8 cellular contexts compared by ENCODE assay signal in genomic region chr1:85330711-85331290, GRCh38. TPM values are rescaled to one million over a fixed set of nuclear protein-coding genes. Genes with fewer than 3 reads are reported as not detected.
A peak's percentile ranks its signal among the peaks of the same experiment; 100 is the strongest.
DNase-seq lines count a peak whose midpoint lies in the region; ATAC-seq and TF ChIP-seq lines count a peak whose summit lies in the region.

No MANE protein-coding gene starts in this region.

- intact Hi-C loops in activated CD8-positive, alpha-beta T cell treated with anti-CD3 and anti-CD28 coated beads for 36 hours (cut with micrococcal nuclease): no loop called here
- intact Hi-C loops in OCI-LY7 (cut with micrococcal nuclease; ENCODE audit: unreplicated experiment): no loop called here

- H3K4me1 ChIP-seq in lung (ENCODE audit: control insufficient read depth in 2 of 2, insufficient read depth in 2 of 2, low read length in 2 of 2) (peaks cover 6 to 25% of the 10 kb centered on the region in 2 donors), OCI-LY7 (ENCODE audit: insufficient read depth, low read length, poor library complexity, severe bottlenecking) (no peaks in the 10 kb centered on the region)

- H3K9me3 ChIP-seq in lung (ENCODE audit: control insufficient read depth in 2 of 2, insufficient read depth in 1 of 2, low read length in 1 of 2): peaks cover 0 to 4% of the 10 kb centered on the region in 2 donors
- H3K9me3 ChIP-seq in OCI-LY7 (ENCODE audit: low read length): no peaks in the 10 kb centered on the region

- no peak for TF ChIP-seq CTCF in lung (IDR thresholded peaks at IDR 0.05; ENCODE audit: control extremely low read depth, extremely low read depth)
- no peak for TF ChIP-seq CTCF in activated CD8-positive, alpha-beta T cell treated with anti-CD3 and anti-CD28 coated beads for 36 hours (IDR thresholded peaks at IDR 0.05)
- TF ChIP-seq CTCF in OCI-LY7 (conservative IDR thresholded peaks at IDR 0.05; ENCODE audit: low read length): no peak

- peak; percentile 87 for DNase-seq in AG08395 (ENCODE audit: low spot score)
- peak; percentile 65 for DNase-seq in lung (ENCODE audit: low spot score)
- DNase-seq in activated CD8-positive, alpha-beta T cell treated with anti-CD3 and anti-CD28 coated beads for 36 hours: no peak
- no peak for DNase-seq in stimulated activated CD4-positive, alpha-beta T cell treated with anti-CD3 and anti-CD28 coated beads, Interleukin-4, amount 100 ng/mL, for 24 hours
- DNase-seq in OCI-LY7 (ENCODE audit: low spot score): no peak
- no peak for DNase-seq in NCI-H524 treated with DMSO at 0.1 percent for 48 hours (lab: John Stamatoyannopoulos, UW)

- H3K9me2 ChIP-seq in OCI-LY7 (ENCODE audit: insufficient read depth, low read length): no peaks in the 10 kb centered on the region

- H3K4me3 ChIP-seq in lung (no peak overlapping the region), OCI-LY7 (ENCODE audit: low read depth, low read length, poor library complexity, severe bottlenecking) (no peak overlapping the region)

- ATAC-seq in HG02678 (IDR thresholded peaks at IDR 0.05; ENCODE audit: unreplicated experiment): peak; percentile 64
- ATAC-seq in lung (ENCODE audit: insufficient read depth, low FRiP score): peak; percentile 51
- no peak for ATAC-seq in activated CD8-positive, alpha-beta T cell treated with anti-CD3 and anti-CD28 coated beads for 36 hours

- WGBS in lung, 2 donors: 48 to 67% methylated on average over 6 of the region's 6 CpGs

- H4K20me1 ChIP-seq in OCI-LY7 (ENCODE audit: insufficient read depth, low read length): no peaks in the 10 kb centered on the region

- H3K27ac Mint-ChIP-seq in activated CD8-positive, alpha-beta T cell treated with anti-CD3 and anti-CD28 coated beads for 36 hours: no peak overlapping the region

- no peak overlapping the region for H3K4me3 Mint-ChIP-seq in activated CD8-positive, alpha-beta T cell treated with anti-CD3 and anti-CD28 coated beads for 36 hours

- peaks cover 2% of the 10 kb centered on the region for H3K36me3 Mint-ChIP-seq in activated CD8-positive, alpha-beta T cell treated with anti-CD3 and anti-CD28 coated beads for 36 hours (ENCODE audit: low read depth)

- no TSS peak for BruUV-seq in OCI-LY7 (replicated peaks; lab: Mats Ljungman, UMichigan)

- no peaks in the 10 kb centered on the region for H3K27me3 ChIP-seq in lung (ENCODE audit: control insufficient read depth, insufficient read depth)

- H3K79me2 ChIP-seq in OCI-LY7 (ENCODE audit: insufficient read depth, low read depth, low read length): no peaks in the 10 kb centered on the region

- H3K36me3 ChIP-seq in lung (ENCODE audit: control insufficient read depth in 2 of 2, insufficient read depth in 2 of 2, low read length in 2 of 2): no peaks in the 10 kb centered on the region
- H3K36me3 ChIP-seq in OCI-LY7 (ENCODE audit: insufficient read depth, low read length): no peaks in the 10 kb centered on the region

- peaks cover 10% of the 10 kb centered on the region for H3K27me3 Mint-ChIP-seq in activated CD8-positive, alpha-beta T cell treated with anti-CD3 and anti-CD28 coated beads for 36 hours

- H2AFZ ChIP-seq in OCI-LY7 (ENCODE audit: low read length): no peak overlapping the region

- H3K27ac ChIP-seq in angular gyrus (ENCODE audit: low read depth, low read length) (peak overlapping the region; percentile 4), lung (ENCODE audit: low read depth in 1 of 2, low read length in 1 of 2) (peak overlapping the region; percentile 76 to 96), OCI-LY7 (ENCODE audit: low read depth, low read length, poor library complexity, severe bottlenecking) (no peak overlapping the region)

- CTCF ChIA-PET in activated CD8-positive, alpha-beta T cell treated with anti-CD3 and anti-CD28 coated beads for 36 hours (lab: Charles Lee): interaction anchor here (0.9 kb wide), 1 partner anchor 365 kb away, joined by 3 read pairs; no protein-coding TSS in a partner anchor
- CTCF ChIA-PET in OCI-LY7 (lab: Charles Lee; ENCODE audit: unreplicated experiment): no interaction called here

- peaks cover 12% of the 10 kb centered on the region for H3K9me3 Mint-ChIP-seq in activated CD8-positive, alpha-beta T cell treated with anti-CD3 and anti-CD28 coated beads for 36 hours

- POLR2A ChIA-PET in activated CD8-positive, alpha-beta T cell treated with anti-CD3 and anti-CD28 coated beads for 36 hours (lab: Charles Lee): no interaction called here
- POLR2A ChIA-PET in OCI-LY7 (lab: Charles Lee): interaction anchor here (0.6 kb wide), 1 partner anchor 58 kb away, joined by 3 read pairs; no protein-coding TSS in a partner anchor

- no peak overlapping the region for H3K4me2 ChIP-seq in OCI-LY7 (ENCODE audit: low read length)

- peaks cover 4% of the 10 kb centered on the region for H3K4me1 Mint-ChIP-seq in activated CD8-positive, alpha-beta T cell treated with anti-CD3 and anti-CD28 coated beads for 36 hours (ENCODE audit: low read depth)

RNA-seq across cellular contexts. Expression of gene BCL10, which starts 54.4 kb away (rescaled TPM):
- total RNA-seq in lung: 10 to 100 TPM; 26.2 to 32.3 TPM
- 10 to 100 TPM in 1 of 2 donors, 1 to 10 TPM in 1; 9.9 to 11.3 TPM for polyA plus RNA-seq in lung
- total RNA-seq in activated CD8-positive, alpha-beta T cell treated with anti-CD3 and anti-CD28 coated beads for 36 hours: 10 to 100 TPM; 30.6 to 32.3 TPM
- total RNA-seq in OCI-LY7 (2014; rRNA removed; shearing (Covaris generic)): 10.6 and 17.4 TPM in 2 replicates
- 29.0 and 32.5 TPM in 2 replicates for total RNA-seq in OCI-LY7 (2022)

Comparison
In these comparisons a context has a peak if more than half of its experiments do, and no peak if none do; other contexts are left out.
1. DNase-seq: peak in AG08395 (single experiment) and lung (single experiment); none in activated CD8-positive, alpha-beta T cell treated with anti-CD3 and anti-CD28 coated beads for 36 hours (single experiment), stimulated activated CD4-positive, alpha-beta T cell treated with anti-CD3 and anti-CD28 coated beads, Interleukin-4, amount 100 ng/mL, for 24 hours (single experiment), OCI-LY7 (single experiment) and NCI-H524 treated with DMSO at 0.1 percent for 48 hours (single experiment).